Comparison of ENCODE assay signal across 39 cellular contexts in genomic region chr4:85427123-85427522, GRCh38. TPM values are rescaled to one million over a fixed set of nuclear protein-coding genes. Genes with fewer than 3 reads are reported as not detected.
"Had no signal": no experiment of that assay in that cellular context is flagged by ENCODE, and none has a peak within 500 bp of the region (broad histone marks: within the 10 kb centered on the region; RNA-seq: fewer than 3 reads in every experiment).

No MANE protein-coding gene starts in this region.

- H3K27me3 ChIP-seq: adrenal gland, ascending aorta, body of pancreas, brain microvascular endothelial cell, breast epithelium, cardiac muscle cell had no signal

- FAIRE-seq: astrocyte had no signal

- H3K36me3 Mint-ChIP-seq: activated naive CD4-positive, alpha-beta T cell treated with anti-CD3 and anti-CD28 coated beads, Interleukin-2, amount 10 ng/mL, durations not matched to agents 7 days and 5 days; activated naive CD4-positive, alpha-beta T cell treated with anti-CD3 and anti-CD28 coated beads, Interleukin-2, amount 50 U/mL, for 24 hours; activated naive CD4-positive, alpha-beta T cell treated with anti-CD3 and anti-CD28 coated beads, Interleukin-2, amount 50 U/mL, for 72 hours; activated naive CD8-positive, alpha-beta T cell; activated naive CD8-positive, alpha-beta T cell treated with anti-CD3 and anti-CD28 coated beads for 36 hours; activated naive CD8-positive, alpha-beta T cell treated with anti-CD3 and anti-CD28 coated beads, Interleukin-2, amount 10 ng/mL, durations not matched to agents 7 days and 5 days; brain had no signal

- H3K4me3 Mint-ChIP-seq: activated naive CD4-positive, alpha-beta T cell treated with anti-CD3 and anti-CD28 coated beads for 36 hours; activated naive CD4-positive, alpha-beta T cell treated with anti-CD3 and anti-CD28 coated beads, Interleukin-2, amount 10 ng/mL, durations not matched to agents 7 days and 5 days; activated naive CD4-positive, alpha-beta T cell treated with anti-CD3 and anti-CD28 coated beads, Interleukin-2, amount 50 U/mL, for 24 hours; activated naive CD8-positive, alpha-beta T cell; activated naive CD8-positive, alpha-beta T cell treated with anti-CD3 and anti-CD28 coated beads for 36 hours; activated naive CD8-positive, alpha-beta T cell treated with anti-CD3 and anti-CD28 coated beads, Interleukin-2, amount 10 ng/mL, durations not matched to agents 7 days and 5 days; activated naive CD8-positive, alpha-beta T cell treated with anti-CD3 and anti-CD28 coated beads, Interleukin-2, amount 50 U/mL, for 24 hours; activated T-cell treated with anti-CD3 and anti-CD28 coated beads, Interleukin-2, amount 50 U/mL, for 24 hours; activated T-cell treated with anti-CD3 and anti-CD28 coated beads, Interleukin-2, amount 50 U/mL, for 4 hours; activated T-cell treated with anti-CD3 and anti-CD28 coated beads, Interleukin-2, amount 50 U/mL, for 72 hours; activated T-helper 1 cell treated with anti-CD3 and anti-CD28 coated beads, Interleukin-12 subunit alpha, Interleukin-12 subunit beta, Interleukin-2, Interleukin-4 antibody, amounts not matched to agents 30 ng/mL and 10 ng/mL and 1 ng/mL, durations not matched to agents 14 hours and 24 hours and 36 hours; activated T-helper 17 cell treated with anti-CD3 and anti-CD28 coated beads, Interleukin-2, amount 50 U/mL, for 72 hours; brain; central memory CD8-positive, alpha-beta T cell had no signal

- ATAC-seq: activated naive CD4-positive, alpha-beta T cell treated with anti-CD3 and anti-CD28 coated beads, Interleukin-2, amount 50 U/mL, for 72 hours; activated naive CD8-positive, alpha-beta T cell treated with anti-CD3 and anti-CD28 coated beads, Interleukin-2, amount 50 U/mL, for 24 hours; activated T-cell treated with anti-CD3 and anti-CD28 coated beads, Interleukin-2, amount 50 U/mL, for 4 hours; activated T-cell treated with anti-CD3 and anti-CD28 coated beads, Interleukin-2, amount 50 U/mL, for 72 hours; activated T-helper 17 cell treated with anti-CD3 and anti-CD28 coated beads, Interleukin-2, amount 50 U/mL, for 72 hours; body of pancreas had no signal

- H3K27ac ChIP-seq: adrenal gland, ascending aorta, body of pancreas, brain microvascular endothelial cell, breast epithelium, cardiac muscle cell had no signal

- H3K4me1 Mint-ChIP-seq: activated naive CD4-positive, alpha-beta T cell treated with anti-CD3 and anti-CD28 coated beads, Interleukin-2, amount 10 ng/mL, durations not matched to agents 7 days and 5 days; activated naive CD4-positive, alpha-beta T cell treated with anti-CD3 and anti-CD28 coated beads, Interleukin-2, amount 50 U/mL, for 24 hours; activated naive CD8-positive, alpha-beta T cell treated with anti-CD3 and anti-CD28 coated beads for 36 hours; activated naive CD8-positive, alpha-beta T cell treated with anti-CD3 and anti-CD28 coated beads, Interleukin-2, amount 10 ng/mL, durations not matched to agents 7 days and 5 days; activated naive CD8-positive, alpha-beta T cell treated with anti-CD3 and anti-CD28 coated beads, Interleukin-2, amount 50 U/mL, for 24 hours; activated T-helper 17 cell treated with anti-CD3 and anti-CD28 coated beads, Interleukin-2, amount 50 U/mL, for 72 hours; central memory CD8-positive, alpha-beta T cell had no signal

- H3K9me3 ChIP-seq: adrenal gland, ascending aorta, body of pancreas, breast epithelium had no signal

- H3K4me1 ChIP-seq: adrenal gland, ascending aorta, body of pancreas, breast epithelium had no signal

- DNase-seq: activated effector memory CD4-positive, alpha-beta T cell treated with anti-CD3 and anti-CD28 coated beads, Interleukin-2, amount 50 U/mL, for 16 hours; activated effector memory CD4-positive, alpha-beta T cell treated with Interleukin-2 at 50 U/mL for 16 hours; activated gamma-delta T cell; activated gamma-delta T cell treated with Interleukin-2 at 50 U/mL for 16 hours; activated naive CD4-positive, alpha-beta T cell; activated naive CD4-positive, alpha-beta T cell treated with anti-CD3 and anti-CD28 coated beads for 36 hours; activated naive CD4-positive, alpha-beta T cell treated with anti-CD3 and anti-CD28 coated beads, Interleukin-2, amount 10 ng/mL, durations not matched to agents 7 days and 5 days; activated naive CD4-positive, alpha-beta T cell treated with anti-CD3 and anti-CD28 coated beads, Interleukin-2, amount 50 U/mL, for 16 hours; activated naive CD4-positive, alpha-beta T cell treated with Interleukin-2 at 50 U/mL for 16 hours; activated naive CD8-positive, alpha-beta T cell treated with anti-CD3 and anti-CD28 coated beads for 36 hours; activated naive CD8-positive, alpha-beta T cell treated with anti-CD3 and anti-CD28 coated beads, Interleukin-2, amount 10 ng/mL, durations not matched to agents 7 days and 5 days; activated naive CD8-positive, alpha-beta T cell treated with anti-CD3 and anti-CD28 coated beads, Interleukin-2, amount 50 U/mL, for 24 hours; activated T-cell treated with anti-CD3 and anti-CD28 coated beads, Interleukin-2, amount 50 U/mL, for 1 hour; activated T-cell treated with anti-CD3 and anti-CD28 coated beads, Interleukin-2, amount 50 U/mL, for 24 hours; activated T-cell treated with anti-CD3 and anti-CD28 coated beads, Interleukin-2, amount 50 U/mL, for 4 hours; activated T-cell treated with anti-CD3 and anti-CD28 coated beads, Interleukin-2, amount 50 U/mL, for 48 hours; activated T-cell treated with anti-CD3 and anti-CD28 coated beads, Interleukin-2, amount 50 U/mL, for 72 hours; adrenal gland; amniotic stem cell; amygdala; anterior cingulate cortex; aorta; body of pancreas; brain microvascular endothelial cell; caudate nucleus; central memory CD4-positive, alpha-beta T cell; cerebellar nuclear complex had no signal

- H3K4me3 ChIP-seq: adrenal gland, ascending aorta, body of pancreas, breast epithelium, cardiac muscle cell had no signal

- H3K27ac Mint-ChIP-seq: activated naive CD4-positive, alpha-beta T cell treated with anti-CD3 and anti-CD28 coated beads for 36 hours; activated naive CD4-positive, alpha-beta T cell treated with anti-CD3 and anti-CD28 coated beads, Interleukin-2, amount 10 ng/mL, durations not matched to agents 7 days and 5 days; activated naive CD4-positive, alpha-beta T cell treated with anti-CD3 and anti-CD28 coated beads, Interleukin-2, amount 50 U/mL, for 24 hours; activated naive CD4-positive, alpha-beta T cell treated with anti-CD3 and anti-CD28 coated beads, Interleukin-2, amount 50 U/mL, for 72 hours; activated naive CD8-positive, alpha-beta T cell; activated naive CD8-positive, alpha-beta T cell treated with anti-CD3 and anti-CD28 coated beads for 36 hours; activated naive CD8-positive, alpha-beta T cell treated with anti-CD3 and anti-CD28 coated beads, Interleukin-2, amount 10 ng/mL, durations not matched to agents 7 days and 5 days; activated naive CD8-positive, alpha-beta T cell treated with anti-CD3 and anti-CD28 coated beads, Interleukin-2, amount 50 U/mL, for 24 hours; activated T-cell treated with anti-CD3 and anti-CD28 coated beads, Interleukin-2, amount 50 U/mL, for 24 hours; activated T-cell treated with anti-CD3 and anti-CD28 coated beads, Interleukin-2, amount 50 U/mL, for 72 hours; activated T-helper 1 cell treated with anti-CD3 and anti-CD28 coated beads, Interleukin-12 subunit alpha, Interleukin-12 subunit beta, Interleukin-2, Interleukin-4 antibody, amounts not matched to agents 30 ng/mL and 10 ng/mL and 1 ng/mL, durations not matched to agents 14 hours and 24 hours and 36 hours; activated T-helper 17 cell treated with anti-CD3 and anti-CD28 coated beads, Interleukin-2, amount 50 U/mL, for 72 hours; activated T-helper 2 cell treated with anti-CD3 and anti-CD28 coated beads, Interferon-gamma antibody, Interleukin-2, Interleukin-4, amounts not matched to agents 10 μg/mL and 5 μg/mL and 100 μg/mL, durations not matched to agents 14 hours and 24 hours and 36 hours had no signal

- H3K9me3 Mint-ChIP-seq: activated naive CD4-positive, alpha-beta T cell treated with anti-CD3 and anti-CD28 coated beads, Interleukin-2, amount 10 ng/mL, durations not matched to agents 7 days and 5 days; activated naive CD4-positive, alpha-beta T cell treated with anti-CD3 and anti-CD28 coated beads, Interleukin-2, amount 50 U/mL, for 24 hours; activated naive CD8-positive, alpha-beta T cell treated with anti-CD3 and anti-CD28 coated beads for 36 hours; activated naive CD8-positive, alpha-beta T cell treated with anti-CD3 and anti-CD28 coated beads, Interleukin-2, amount 10 ng/mL, durations not matched to agents 7 days and 5 days; activated T-helper 1 cell treated with anti-CD3 and anti-CD28 coated beads, Interleukin-12 subunit alpha, Interleukin-12 subunit beta, Interleukin-2, Interleukin-4 antibody, amounts not matched to agents 30 ng/mL and 10 ng/mL and 1 ng/mL, durations not matched to agents 14 hours and 24 hours and 36 hours; activated T-helper 17 cell treated with anti-CD3 and anti-CD28 coated beads, Interleukin-2, amount 50 U/mL, for 72 hours; central memory CD8-positive, alpha-beta T cell had no signal

- H3K27me3 Mint-ChIP-seq: activated naive CD4-positive, alpha-beta T cell treated with anti-CD3 and anti-CD28 coated beads, Interleukin-2, amount 10 ng/mL, durations not matched to agents 7 days and 5 days; activated naive CD4-positive, alpha-beta T cell treated with anti-CD3 and anti-CD28 coated beads, Interleukin-2, amount 50 U/mL, for 24 hours; activated naive CD8-positive, alpha-beta T cell; activated naive CD8-positive, alpha-beta T cell treated with anti-CD3 and anti-CD28 coated beads for 36 hours; activated naive CD8-positive, alpha-beta T cell treated with anti-CD3 and anti-CD28 coated beads, Interleukin-2, amount 10 ng/mL, durations not matched to agents 7 days and 5 days; activated naive CD8-positive, alpha-beta T cell treated with anti-CD3 and anti-CD28 coated beads, Interleukin-2, amount 50 U/mL, for 24 hours; activated T-cell treated with anti-CD3 and anti-CD28 coated beads, Interleukin-2, amount 50 U/mL, for 24 hours; central memory CD8-positive, alpha-beta T cell had no signal

- H3K36me3 ChIP-seq: ascending aorta, brain microvascular endothelial cell, breast epithelium, cardiac muscle cell had no signal

RNA-seq across cellular contexts. Expression of gene ARHGAP24, which starts 47.8 kb away (rescaled TPM):
- total RNA-seq: activated naive CD4-positive, alpha-beta T cell treated with anti-CD3 and anti-CD28 coated beads for 36 hours; activated naive CD4-positive, alpha-beta T cell treated with anti-CD3 and anti-CD28 coated beads, Interleukin-2, amount 50 U/mL, for 72 hours; activated T-cell treated with anti-CD3 and anti-CD28 coated beads, Interleukin-2, amount 50 U/mL, for 72 hours; activated T-helper 1 cell treated with anti-CD3 and anti-CD28 coated beads, Interleukin-12 subunit alpha, Interleukin-12 subunit beta, Interleukin-2, Interleukin-4 antibody, amounts not matched to agents 30 ng/mL and 10 ng/mL and 1 ng/mL, durations not matched to agents 14 hours and 24 hours and 36 hours; activated T-helper 2 cell treated with anti-CD3 and anti-CD28 coated beads, Interferon-gamma antibody, Interleukin-2, Interleukin-4, amounts not matched to agents 10 μg/mL and 5 μg/mL and 100 μg/mL, durations not matched to agents 14 hours and 24 hours and 36 hours had no signal
